ENCODE assay signal across 30 cellular contexts in genomic region chr4:36051634-36052033, GRCh38.
"Had no signal": no experiment of that assay in that cellular context is flagged by ENCODE, and none has a peak within 500 bp of the region (broad histone marks: within the 10 kb centered on the region; RNA-seq: fewer than 3 reads in every experiment).

No MANE protein-coding gene starts in this region.

- H3K4me3 ChIP-seq: ovary, prostate gland, right lobe of liver, sigmoid colon, smooth muscle cell, spleen, suprapubic skin, testis, tibial artery, transverse colon, upper lobe of right lung, uterus had no signal

- H3K27ac ChIP-seq: neutrophil, ovary, prostate gland, right lobe of liver, sigmoid colon, spleen, suprapubic skin, testis, tibial artery, upper lobe of right lung, uterus had no signal

- ATAC-seq: naive thymus-derived CD4-positive, alpha-beta T cell; natural killer cell; right cardiac atrium; right lobe of liver; stimulated activated memory B cell treated with anti-CD40 and anti-IgM and Interleukin-4, amounts not matched to agents 10 μg/mL and 1 μg/mL and 100 μg/mL, for 72 hours; stimulated activated naive CD8-positive, alpha-beta T cell treated with anti-CD3 and anti-CD28 coated beads, Interleukin-15, amount 100 ng/mL, for 72 hours; stimulated activated naive CD8-positive, alpha-beta T cell treated with anti-CD3 and anti-CD28 coated beads, Interleukin-15, Interleukin-2, amounts not matched to agents 100 U/mL and 50 U/mL, for 24 hours; upper lobe of right lung had no signal

- H3K36me3 ChIP-seq: neutrophil, ovary, prostate gland, right lobe of liver, sigmoid colon, spleen, suprapubic skin, tibial artery, transverse colon, upper lobe of right lung, uterus had no signal

- H3K27me3 ChIP-seq: neutrophil, ovary, right lobe of liver, sigmoid colon, spleen, suprapubic skin, testis, tibial artery, transverse colon, upper lobe of right lung, uterus had no signal

- H3K9me3 Mint-ChIP-seq: naive thymus-derived CD4-positive, alpha-beta T cell; natural killer cell; nephron progenitor cell; neural crest cell; stimulated activated memory B cell treated with anti-CD40 and anti-IgM and Interleukin-4, amounts not matched to agents 10 μg/mL and 1 μg/mL and 100 μg/mL, for 72 hours; stimulated activated naive CD8-positive, alpha-beta T cell treated with anti-CD3 and anti-CD28 coated beads, Interleukin-15, amount 100 ng/mL, for 72 hours; type B pancreatic cell had no signal

- H3K4me1 ChIP-seq: prostate gland, right lobe of liver, sigmoid colon, spleen, suprapubic skin, testis, tibial artery, upper lobe of right lung, uterus had no signal

- H3K36me3 Mint-ChIP-seq: natural killer cell; stimulated activated memory B cell treated with anti-CD40 and anti-IgM and Interleukin-4, amounts not matched to agents 10 μg/mL and 1 μg/mL and 100 μg/mL, for 72 hours; type B pancreatic cell had no signal

- H3K27me3 Mint-ChIP-seq: naive thymus-derived CD4-positive, alpha-beta T cell; stimulated activated memory B cell treated with anti-CD40 and anti-IgM and Interleukin-4, amounts not matched to agents 10 μg/mL and 1 μg/mL and 100 μg/mL, for 72 hours; stimulated activated naive CD8-positive, alpha-beta T cell treated with anti-CD3 and anti-CD28 coated beads, Interleukin-15, amount 100 ng/mL, for 72 hours had no signal

- H3K4me3 Mint-ChIP-seq: naive thymus-derived CD4-positive, alpha-beta T cell; natural killer cell; nephron progenitor cell; neural crest cell; stimulated activated memory B cell treated with anti-CD40 and anti-IgM and Interleukin-4, amounts not matched to agents 10 μg/mL and 1 μg/mL and 100 μg/mL, for 72 hours; stimulated activated naive CD8-positive, alpha-beta T cell treated with anti-CD3 and anti-CD28 coated beads, Interleukin-15, amount 100 ng/mL, for 72 hours; type B pancreatic cell had no signal

- H3K27ac Mint-ChIP-seq: naive thymus-derived CD4-positive, alpha-beta T cell; natural killer cell; nephron progenitor cell; stimulated activated memory B cell treated with anti-CD40 and anti-IgM and Interleukin-4, amounts not matched to agents 10 μg/mL and 1 μg/mL and 100 μg/mL, for 72 hours; stimulated activated naive CD8-positive, alpha-beta T cell treated with anti-CD3 and anti-CD28 coated beads, Interleukin-15, amount 100 ng/mL, for 72 hours; type B pancreatic cell had no signal

- H3K9me3 ChIP-seq: neutrophil, ovary, prostate gland, right lobe of liver, sigmoid colon, spleen, suprapubic skin, testis, tibial artery, transverse colon, upper lobe of right lung, uterus had no signal

- DNase-seq: naive thymus-derived CD4-positive, alpha-beta T cell; natural killer cell; nephron progenitor cell; nucleus accumbens; ovary; right cardiac atrium; right lobe of liver; sigmoid colon; spleen; stimulated activated CD4-positive, alpha-beta T cell treated with anti-CD3 and anti-CD28 coated beads, Interleukin-12 subunit alpha, Interleukin-12 subunit beta, amount 100 ng/mL, for 4 hours; stimulated activated CD4-positive, alpha-beta T cell treated with anti-CD3 and anti-CD28 coated beads, Interleukin-1b, Interleukin-23, amount 100 ng/mL, for 48 hours; stimulated activated CD4-positive, alpha-beta T cell treated with anti-CD3 and anti-CD28 coated beads, Interleukin-4, amount 100 ng/mL, for 1 hour; stimulated activated CD4-positive, alpha-beta T cell treated with anti-CD3 and anti-CD28 coated beads, Interleukin-4, amount 100 ng/mL, for 4 hours; stimulated activated CD8-positive, alpha-beta memory T cell treated with anti-CD3 and anti-CD28 coated beads, Interleukin-4, amount 100 ng/mL, for 48 hours; stimulated activated naive CD4-positive, alpha-beta T cell; stimulated activated naive CD8-positive, alpha-beta T cell treated with anti-CD3 and anti-CD28 coated beads, Interleukin-15, amount 100 ng/mL, for 72 hours; stimulated activated naive CD8-positive, alpha-beta T cell treated with anti-CD3 and anti-CD28 coated beads, Interleukin-15, Interleukin-2, amounts not matched to agents 100 U/mL and 50 U/mL, for 24 hours; substantia nigra; testis; tibial artery; transverse colon; upper lobe of right lung; uterus had no signal

- H3K4me1 Mint-ChIP-seq: naive thymus-derived CD4-positive, alpha-beta T cell; natural killer cell; nephron progenitor cell; neural crest cell; stimulated activated memory B cell treated with anti-CD40 and anti-IgM and Interleukin-4, amounts not matched to agents 10 μg/mL and 1 μg/mL and 100 μg/mL, for 72 hours; stimulated activated naive CD8-positive, alpha-beta T cell treated with anti-CD3 and anti-CD28 coated beads, Interleukin-15, amount 100 ng/mL, for 72 hours had no signal
